Comparison of ENCODE assay signal across 15 cellular contexts in the genomic region with DNA sequence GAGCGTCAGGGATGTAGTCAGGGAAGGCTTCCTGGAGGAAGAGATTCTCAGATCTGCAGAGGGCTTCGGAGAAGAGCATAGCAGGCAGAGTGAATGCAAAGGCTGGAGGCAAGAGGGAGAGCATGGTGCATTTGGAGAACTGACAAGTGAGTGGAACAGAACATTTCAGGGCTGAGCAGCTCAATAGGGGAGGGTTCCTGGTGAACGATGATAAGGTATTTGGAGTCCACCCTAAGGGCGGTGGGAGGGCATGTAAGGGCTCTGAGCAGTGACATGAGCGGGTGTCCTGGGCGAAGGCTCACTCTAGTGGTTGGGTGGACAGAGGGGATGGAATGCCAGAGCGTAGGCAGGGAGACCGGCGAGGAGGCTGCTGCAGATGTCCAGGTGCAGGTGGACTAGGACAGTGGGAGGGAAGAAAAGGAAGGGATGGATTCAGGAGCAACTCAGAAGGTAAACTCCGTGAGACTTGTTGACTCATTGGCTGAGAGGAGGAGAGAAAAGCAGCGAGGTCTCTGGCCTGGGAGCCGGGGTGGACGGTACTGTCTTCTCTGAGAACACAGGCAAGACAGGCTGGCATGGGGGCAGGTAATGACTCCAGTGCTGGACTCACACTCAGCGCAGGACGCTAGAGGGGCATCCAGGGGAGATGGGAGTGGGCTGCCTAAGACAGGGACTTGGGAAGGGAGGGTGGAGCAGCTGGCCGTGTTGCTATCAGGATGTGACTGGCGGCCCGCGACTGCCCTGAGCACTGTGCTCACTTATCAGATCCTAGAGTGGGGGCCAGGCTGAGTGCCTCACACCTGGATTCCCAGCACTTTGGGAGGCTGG. TPM values are rescaled to one million over a fixed set of nuclear protein-coding genes. Genes with fewer than 3 reads are reported as not detected.
DNase-seq lines count a peak whose midpoint lies in the region; ATAC-seq and TF ChIP-seq lines count a peak whose summit lies in the region.
"Had no signal": no experiment of that assay in that cellular context is flagged by ENCODE, and none has a peak within 500 bp of the region (broad histone marks: within the 10 kb centered on the region; RNA-seq: fewer than 3 reads in every experiment).

No MANE protein-coding gene starts in this region.

- no peak for ATAC-seq in CD8-positive, alpha-beta T cell
- ATAC-seq in activated B cell treated with CpG ODN at 0.5 μM for 24 hours (ENCODE audit: low read depth): no peak
- ATAC-seq in naive B cell (ENCODE audit: low read depth in 2 of 2): no peak
- ATAC-seq in HG03095 (IDR thresholded peaks at IDR 0.05; ENCODE audit: unreplicated experiment): no peak
- no peak for ATAC-seq in HG03439 (IDR thresholded peaks at IDR 0.05; ENCODE audit: unreplicated experiment)
- no peak for ATAC-seq in HG03045 (IDR thresholded peaks at IDR 0.05; ENCODE audit: unreplicated experiment)
- ATAC-seq: activated T-cell treated with anti-CD3 and anti-CD28 coated beads, Interleukin-2, amount 50 U/mL, for 72 hours had no signal

- no peak overlapping the region for H3K4me3 ChIP-seq in CD8-positive, alpha-beta T cell (ENCODE audit: low read depth, low read length)

- no peaks in the 10 kb centered on the region for H3K36me3 ChIP-seq in CD8-positive, alpha-beta T cell (ENCODE audit: insufficient read depth, low read length)
- H3K36me3 ChIP-seq: colonic mucosa, thoracic aorta had no signal

- H3K27me3 Mint-ChIP-seq in CD8-positive, alpha-beta T cell (ENCODE audit: low read depth): no peaks in the 10 kb centered on the region
- H3K27me3 Mint-ChIP-seq in HFFc6 (ENCODE audit: insufficient read depth) (peaks cover 6% of the 10 kb centered on the region), activated B cell treated with CpG ODN at 0.5 μM for 24 hours (no peaks in the 10 kb centered on the region), naive B cell (no peaks in the 10 kb centered on the region)

- no peak for DNase-seq in CD8-positive, alpha-beta T cell
- DNase-seq in HFFc6: no peak
- no peak for DNase-seq in activated B cell treated with CpG ODN at 0.5 μM for 24 hours
- no peak for DNase-seq in naive B cell
- DNase-seq in GM13977 (ENCODE audit: low spot score): no peak
- DNase-seq: activated T-cell treated with anti-CD3 and anti-CD28 coated beads, Interleukin-2, amount 50 U/mL, for 72 hours; foreskin fibroblast; Kasumi-1; NCI-H446; psoas muscle had no signal

- in situ Hi-C loops in GM13977 (cut with MboI; ENCODE audit: low pct_unique_long_range_greater_than_20kb, low sequenced_read_pairs, unreplicated experiment): no loop called here

- TF ChIP-seq CTCF in CD8-positive, alpha-beta T cell (IDR thresholded peaks at IDR 0.05): no peak
- TF ChIP-seq CTCF in HFFc6 (IDR thresholded peaks at IDR 0.05) (no peak), activated B cell treated with CpG ODN at 0.5 μM for 24 hours (IDR thresholded peaks at IDR 0.05) (no peak), GM13977 (IDR thresholded peaks at IDR 0.05; ENCODE audit: extremely low read depth, insufficient read depth, missing control alignments) (no peak)

- no peak overlapping the region for H3K27ac ChIP-seq in CD8-positive, alpha-beta T cell (ENCODE audit: low read depth, low read length)
- H3K27ac ChIP-seq: colonic mucosa, psoas muscle, thoracic aorta had no signal

- H3K4me3 Mint-ChIP-seq in CD8-positive, alpha-beta T cell: peak overlapping the region; percentile 83
- H3K4me3 Mint-ChIP-seq in HFFc6: peak overlapping the region; percentile 11; the same call in 1 of the 2 replicates
- H3K4me3 Mint-ChIP-seq in activated B cell treated with CpG ODN at 0.5 μM for 24 hours: peak overlapping the region; percentile 66
- peak overlapping the region in 7 of 8 donors; percentile 78 to 93 (median 88) for H3K4me3 Mint-ChIP-seq in naive B cell

- H3K9me3 ChIP-seq in CD8-positive, alpha-beta T cell (ENCODE audit: low read length): no peaks in the 10 kb centered on the region
- H3K9me3 ChIP-seq: colonic mucosa, psoas muscle, thoracic aorta had no signal

- H3K4me1 ChIP-seq in CD8-positive, alpha-beta T cell (ENCODE audit: insufficient read depth, low read length): peaks cover 21% of the 10 kb centered on the region

- peaks cover 46% of the 10 kb centered on the region for H3K4me1 Mint-ChIP-seq in CD8-positive, alpha-beta T cell (ENCODE audit: low read depth)
- H3K4me1 Mint-ChIP-seq in HFFc6 (ENCODE audit: low read depth): peaks cover 34% of the 10 kb centered on the region
- peaks cover 47% of the 10 kb centered on the region for H3K4me1 Mint-ChIP-seq in activated B cell treated with CpG ODN at 0.5 μM for 24 hours
- H3K4me1 Mint-ChIP-seq in naive B cell: peaks cover 38 to 54% (median 45%) of the 10 kb centered on the region in 3 donors

- H3K27ac Mint-ChIP-seq in CD8-positive, alpha-beta T cell: peak overlapping the region; percentile 77
- H3K27ac Mint-ChIP-seq in HFFc6: no peak overlapping the region
- peak overlapping the region; percentile 36 for H3K27ac Mint-ChIP-seq in activated B cell treated with CpG ODN at 0.5 μM for 24 hours
- peak overlapping the region in 5 of 6 donors; percentile 19 to 99 (median 89) for H3K27ac Mint-ChIP-seq in naive B cell
- H3K27ac Mint-ChIP-seq: activated T-cell treated with anti-CD3 and anti-CD28 coated beads, Interleukin-2, amount 50 U/mL, for 72 hours had no signal

- POLR2A ChIA-PET in CD8-positive, alpha-beta T cell (lab: Charles Lee): no interaction called here
- POLR2A ChIA-PET in activated B cell treated with CpG ODN at 0.5 μM for 24 hours (lab: Charles Lee): interaction anchor here (1.3 to 5.4 kb wide), 3 partner anchors 47 to 153 kb away, joined by 3 to 43 read pairs (median 9); partner anchors contain the start of genes INPP5K and SLC43A2

- H3K27me3 ChIP-seq in CD8-positive, alpha-beta T cell (ENCODE audit: insufficient read depth, low read length): no peaks in the 10 kb centered on the region
- H3K27me3 ChIP-seq: colonic mucosa had no signal

- intact Hi-C loops in CD8-positive, alpha-beta T cell (cut with DNase I, micrococcal nuclease): loop anchor here (2.0 to 5.0 kb wide), 5 partner anchors 75 to 153 kb away; partner anchors contain the start of genes CRK (in 1 of the 2), RILP (in 1 of the 2) and SCARF1 (in 1 of the 2)
- intact Hi-C loops in activated B cell treated with CpG ODN at 0.5 μM for 24 hours (cut with micrococcal nuclease): loop anchor here (2.0 to 10.0 kb wide), 3 partner anchors 73 to 301 kb away; no protein-coding TSS in a partner anchor

- CTCF ChIA-PET in CD8-positive, alpha-beta T cell (lab: Charles Lee): interaction anchor here (1.2 kb wide), 1 partner anchor 10 kb away, joined by 3 read pairs; no protein-coding TSS in a partner anchor
- CTCF ChIA-PET in activated B cell treated with CpG ODN at 0.5 μM for 24 hours (lab: Charles Lee): interaction anchor here (3.3 kb wide), 1 partner anchor 11 kb away, joined by 11 read pairs; no protein-coding TSS in a partner anchor

- H3K36me3 Mint-ChIP-seq in CD8-positive, alpha-beta T cell: no peaks in the 10 kb centered on the region
- H3K36me3 Mint-ChIP-seq in HFFc6 (ENCODE audit: low read depth) (no peaks in the 10 kb centered on the region), activated B cell treated with CpG ODN at 0.5 μM for 24 hours (ENCODE audit: low read depth) (peaks cover 2% of the 10 kb centered on the region), naive B cell (no peaks in the 10 kb centered on the region)

- no peaks in the 10 kb centered on the region for H3K9me3 Mint-ChIP-seq in CD8-positive, alpha-beta T cell
- H3K9me3 Mint-ChIP-seq in HFFc6: no peaks in the 10 kb centered on the region
- H3K9me3 Mint-ChIP-seq in activated B cell treated with CpG ODN at 0.5 μM for 24 hours: no peaks in the 10 kb centered on the region
- peaks cover 0 to 1% (median 0%) of the 10 kb centered on the region in 7 donors for H3K9me3 Mint-ChIP-seq in naive B cell
- H3K9me3 Mint-ChIP-seq: activated T-cell treated with anti-CD3 and anti-CD28 coated beads, Interleukin-2, amount 50 U/mL, for 72 hours had no signal

RNA-seq across cellular contexts. Expression of gene PITPNA, which starts 1.4 kb away (rescaled TPM):
- total RNA-seq in CD8-positive, alpha-beta T cell: 10 to 100 TPM; 25.6 to 27.2 TPM
- total RNA-seq in HFFc6 (2021; fragmentation: NEBNext Ultra II Directional; extraction: Animal tissue kit (Norgen Biotek cat#: 25700)): 10 to 100 TPM; 59.5 to 75.9 (median 67.7) TPM
- 97.0 and 113 TPM in 2 replicates for total RNA-seq in activated B cell treated with CpG ODN at 0.5 μM for 24 hours
- polyA plus RNA-seq in naive B cell (ENCODE audit: low read depth in 6 of 6): 10 to 100 TPM; 25.2 to 44.0 (median 35.2) TPM

RNA-seq across cellular contexts. Expression of gene INPP5K, which starts 47.6 kb away (rescaled TPM):
- total RNA-seq in CD8-positive, alpha-beta T cell: 100 to 1,000 TPM; 204 to 221 TPM
- total RNA-seq in HFFc6 (2021; fragmentation: NEBNext Ultra II Directional; extraction: Animal tissue kit (Norgen Biotek cat#: 25700)): 10 to 100 TPM; 18.2 to 23.5 (median 20.3) TPM
- total RNA-seq in activated B cell treated with CpG ODN at 0.5 μM for 24 hours: 46.0 and 50.0 TPM in 2 replicates
- 100 to 1,000 TPM in 1 of 6 donors, 10 to 100 TPM in 5; 57.0 to 102 (median 61.1) TPM for polyA plus RNA-seq in naive B cell (ENCODE audit: low read depth in 6 of 6)

Comparison
In these comparisons a context has a peak if more than half of its experiments do, and no peak if none do; other contexts are left out.
1. H3K4me3 Mint-ChIP-seq: peak in every context shown above with its lines; median percentile 88 in naive B cell; 83 in CD8-positive, alpha-beta T cell; 66 in activated B cell treated with CpG ODN at 0.5 μM for 24 hours; 11 in HFFc6.